Comparison of ENCODE assay signal across 8 cellular contexts in the genomic region with DNA sequence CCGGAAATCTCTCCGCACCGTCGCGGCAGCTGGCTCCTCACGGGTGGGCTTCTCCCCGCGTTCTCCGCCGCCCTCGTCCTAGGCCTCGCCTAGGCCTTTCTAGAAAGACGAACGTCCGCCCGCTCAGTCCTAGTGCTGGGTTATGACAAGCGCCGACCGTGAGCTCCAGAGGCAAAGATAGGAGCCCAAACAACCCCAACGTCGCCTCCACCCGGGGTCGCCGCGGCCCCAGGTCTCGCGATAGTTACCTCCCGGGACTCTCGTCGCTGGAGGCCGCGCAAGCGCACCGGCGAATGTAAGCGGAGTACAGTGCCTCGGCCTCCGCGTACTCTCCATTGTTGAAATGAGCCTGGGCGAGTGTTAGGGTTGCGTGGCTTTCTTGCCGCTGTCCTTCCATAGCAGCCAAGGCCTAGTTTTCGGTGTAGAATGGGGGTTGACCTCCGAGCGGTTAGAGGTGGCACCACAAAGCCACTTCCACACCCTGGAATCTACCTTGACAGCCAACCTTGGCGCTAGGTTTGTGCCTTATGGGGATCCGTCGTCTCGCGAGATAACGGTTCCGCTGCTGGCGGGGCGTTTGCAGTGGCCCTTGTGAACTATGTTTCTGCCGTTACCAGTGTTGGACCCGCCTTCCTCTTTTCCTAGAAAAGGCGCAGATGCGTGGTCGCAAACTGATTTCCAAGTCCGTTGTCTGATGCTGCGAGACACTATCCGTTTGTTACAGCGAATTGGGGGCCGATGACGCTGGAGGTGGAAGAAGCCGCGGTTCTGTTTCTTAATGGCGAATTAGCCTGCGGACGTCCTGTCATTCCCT. TPM values are rescaled to one million over a fixed set of nuclear protein-coding genes. Genes with fewer than 3 reads are reported as not detected.
DNase-seq lines count a peak whose midpoint lies in the region; ATAC-seq, FAIRE-seq and TF ChIP-seq lines count a peak whose summit lies in the region.

A gene (minus strand): TSS at position 526 of the 814 bp plus-strand sequence. CDS start 129 bp downstream, at position 397.

- H3K9me1 ChIP-seq in endothelial cell of umbilical vein (replicated peaks; ENCODE audit: control insufficient read depth, extremely low read depth, insufficient read depth, low read length): no peaks in the 10 kb centered on the region

- H3K9ac ChIP-seq in OCI-LY1 (ENCODE audit: low read length): peak within 1 kb of the TSS; percentile 90
- peak within 1 kb of the TSS; percentile 96 for H3K9ac ChIP-seq in endothelial cell of umbilical vein (replicated peaks; ENCODE audit: extremely low read depth, insufficient read depth, low read length)

- peak within 1 kb of the TSS; percentile 95 for H3K4me3 ChIP-seq in OCI-LY1 (ENCODE audit: low read depth, low read length, poor library complexity, severe bottlenecking)
- H3K4me3 ChIP-seq in endothelial cell of umbilical vein (replicated peaks in 1 of 3; ENCODE audit: insufficient read depth in 1 of 3, low read depth in 1 of 3, low read length in 3 of 3): peak within 1 kb of the TSS; percentile 28 to 97 (median 86)

- H3K27ac ChIP-seq in OCI-LY1 (ENCODE audit: low read depth, low read length, poor library complexity, severe bottlenecking) (peak within 1 kb of the TSS; percentile 87), endothelial cell of umbilical vein (ENCODE audit: insufficient read depth, low read depth, low read length) (peak within 1 kb of the TSS; percentile 90)

- H3K4me1 ChIP-seq in OCI-LY1 (ENCODE audit: insufficient read depth, low read length, severe bottlenecking) (peaks cover 43% of the 10 kb centered on the region), endothelial cell of umbilical vein (ENCODE audit: control insufficient read depth, extremely low read depth, insufficient read depth, low read length) (peaks cover 25% of the 10 kb centered on the region)

- H4K20me1 ChIP-seq in OCI-LY1 (ENCODE audit: insufficient read depth, low read length) (no peaks in the 10 kb centered on the region), endothelial cell of umbilical vein (replicated peaks; ENCODE audit: control insufficient read depth, extremely low read depth, insufficient read depth, low read length) (no peaks in the 10 kb centered on the region)

- peak; percentile 87 for ATAC-seq in GM21526 (IDR thresholded peaks at IDR 0.05; ENCODE audit: low FRiP score, unreplicated experiment)

- TF ChIP-seq CTCF in OCI-LY1 (IDR thresholded peaks at IDR 0.05; ENCODE audit: low read length) (no peak), endothelial cell of umbilical vein (IDR thresholded peaks at IDR 0.05; ENCODE audit: extremely low read depth in 1 of 2, insufficient read depth in 1 of 2, low read depth in 1 of 2, low read length in 2 of 2) (peak in 1 of 2 donors; percentile 12)

- FAIRE-seq in endothelial cell of umbilical vein (lab: Jason Lieb, UNC): peak; percentile 87

- H3F3A ChIP-seq in OCI-LY1 (ENCODE audit: insufficient read depth, low read length): no peaks in the 10 kb centered on the region

- peak; percentile 97 for DNase-seq in DMS 273 (lab: John Stamatoyannopoulos, UW; ENCODE audit: unreplicated experiment)
- DNase-seq in HuH-7 (ENCODE audit: low spot score): peak; percentile 88
- DNase-seq in activated CD8-positive, alpha-beta memory T cell treated with anti-CD3 and anti-CD28 coated beads, Interleukin-2, amount 50 U/mL, for 4 hours: peak; percentile 93
- DNase-seq in endothelial cell of umbilical vein (ENCODE audit: low read depth, low spot score): peak; percentile 97
- DNase-seq in midbrain (lab: John Stamatoyannopoulos, UW): peak; percentile 96
- peak; percentile 84 to 86 for DNase-seq in stimulated activated CD8-positive, alpha-beta memory T cell treated with anti-CD3 and anti-CD28 coated beads, Interleukin-15, amount 100 ng/mL, for 48 hours (ENCODE audit: low read depth in 2 of 2)

- H3K9me3 ChIP-seq in OCI-LY1 (ENCODE audit: low read length) (no peaks in the 10 kb centered on the region), endothelial cell of umbilical vein (replicated peaks; ENCODE audit: control insufficient read depth, insufficient read depth, low read length) (no peaks in the 10 kb centered on the region)

- CTCF ChIA-PET in endothelial cell of umbilical vein (lab: Charles Lee): interaction anchor here (0.7 kb wide), 1 partner anchor 8 kb away, joined by 3 read pairs; no protein-coding TSS in a partner anchor

- POLR2A ChIA-PET in endothelial cell of umbilical vein (lab: Charles Lee): interaction anchor here (1.1 kb wide), 1 partner anchor 87 kb away, joined by 3 read pairs; no protein-coding TSS in a partner anchor

- intact Hi-C loops in endothelial cell of umbilical vein (cut with micrococcal nuclease): loop anchor here (1.0 to 2.0 kb wide), 6 partner anchors 32 to 197 kb away; no protein-coding TSS in a partner anchor

- H3K79me2 ChIP-seq in OCI-LY1 (ENCODE audit: insufficient read depth, low read length) (peaks cover 35% of the 10 kb centered on the region), endothelial cell of umbilical vein (ENCODE audit: control insufficient read depth, insufficient read depth, low read length) (peaks cover 38% of the 10 kb centered on the region)

- no peaks in the 10 kb centered on the region for H3K9me2 ChIP-seq in OCI-LY1 (ENCODE audit: low read depth, low read length)

- peak; percentile 89 for TF ChIP-seq POLR2A in endothelial cell of umbilical vein (IDR thresholded peaks at IDR 0.05; ENCODE audit: low read depth, low read length)

- no TSS peak for BruUV-seq in endothelial cell of umbilical vein (replicated peaks; lab: Mats Ljungman, UMichigan)

- no peaks in the 10 kb centered on the region; the same call in 1 of the 2 replicates for H3K27me3 ChIP-seq in OCI-LY1 (ENCODE audit: insufficient read depth, low read length)
- no peaks in the 10 kb centered on the region for H3K27me3 ChIP-seq in endothelial cell of umbilical vein (ENCODE audit: control insufficient read depth in 2 of 2, insufficient read depth in 2 of 2, low read length in 2 of 2)

- dilution Hi-C loops in endothelial cell of umbilical vein (cut with MboI; ENCODE audit: extremely low pct_ligation_motif_present, low sequenced_read_pairs): no loop called here

- H2AFZ ChIP-seq in OCI-LY1 (ENCODE audit: low read length) (peak within 1 kb of the TSS; percentile 72), endothelial cell of umbilical vein (ENCODE audit: low read depth, low read length) (peak within 1 kb of the TSS; percentile 74)

- H3K4me2 ChIP-seq in OCI-LY1 (ENCODE audit: low read length) (peak within 1 kb of the TSS; percentile 82), endothelial cell of umbilical vein (ENCODE audit: insufficient read depth, low read length) (peak within 1 kb of the TSS; percentile 98)

- no peaks in the 10 kb centered on the region; the same call in none of the 2 replicates for H3K36me3 ChIP-seq in OCI-LY1 (ENCODE audit: insufficient read depth, low read length)
- H3K36me3 ChIP-seq in endothelial cell of umbilical vein (ENCODE audit: control insufficient read depth in 2 of 2, extremely low read depth in 1 of 2, insufficient read depth in 2 of 2, low read length in 2 of 2): no peaks in the 10 kb centered on the region

TF ChIP-seq in endothelial cell of umbilical vein, 7 proteins besides CTCF, POLR2A, EP300 and RAD21:
- TF ChIP-seq POLR2AphosphoS5 (IDR thresholded peaks at IDR 0.05; ENCODE audit: insufficient read depth, low read depth, low read length) (peak; percentile 80), EZH2 (IDR thresholded peaks at IDR 0.05; ENCODE audit: borderline replicate concordance, low read depth, low read length, severe bottlenecking) (no peak)

RNA-seq across cellular contexts. Expression of the gene that starts here (rescaled TPM):
- 8.8 and 13.8 TPM in 2 replicates for total RNA-seq in endothelial cell of umbilical vein
- polyA plus RNA-seq in endothelial cell of umbilical vein: 8.7 and 9.4 TPM in 2 replicates
- 10.8 and 10.9 TPM in 2 replicates for polyA plus RNA-seq in endothelial cell of umbilical vein (2011; cell fraction: cytosol; rRNA removed)
- polyA plus RNA-seq in endothelial cell of umbilical vein (2011; cell fraction: nucleus; rRNA removed): 27.0 and 44.9 TPM in 2 replicates
- polyA plus RNA-seq in endothelial cell of umbilical vein (2012): 8.1 and 9.0 TPM in 2 replicates
- 4.4 and 7.6 TPM in 2 replicates for polyA minus RNA-seq in endothelial cell of umbilical vein
- 9.1 TPM for polyA minus RNA-seq in endothelial cell of umbilical vein (2011; cell fraction: cytosol; rRNA and poly(A)+ RNA removed)
- polyA minus RNA-seq in endothelial cell of umbilical vein (2011; cell fraction: nucleus; rRNA and poly(A)+ RNA removed): 36.7 and 41.1 TPM in 2 replicates

Comparison
In these comparisons a context has a peak if more than half of its experiments do, and no peak if none do; other contexts are left out.
1. Peak in every context shown above with its lines: DNase-seq, ATAC-seq, H3K4me3 ChIP-seq and H3K27ac ChIP-seq.